In the genomic region with DNA sequence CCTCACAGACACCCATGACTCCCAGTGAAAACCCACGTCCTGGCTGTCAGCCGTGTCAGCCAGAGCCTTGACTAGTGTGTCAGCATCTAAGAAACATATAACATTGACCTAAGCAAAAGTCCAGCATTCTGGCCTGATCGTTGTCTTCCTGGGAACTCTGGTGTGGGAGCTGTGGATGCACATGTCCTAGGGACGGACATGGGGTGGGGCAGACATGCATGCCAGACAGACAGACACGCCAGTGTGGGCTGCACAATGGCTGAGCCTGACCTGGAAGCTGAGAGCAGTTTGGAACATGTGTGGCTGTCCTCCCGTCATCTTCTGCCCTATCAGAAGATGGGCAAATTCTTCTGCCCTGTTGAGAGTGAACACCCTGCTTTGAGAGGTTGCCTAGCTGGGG, we compare ENCODE assay signal across 31 cellular contexts.
DNase-seq lines count a peak whose midpoint lies in the region; ATAC-seq, FAIRE-seq and TF ChIP-seq lines count a peak whose summit lies in the region.
"Had no signal": no experiment of that assay in that cellular context is flagged by ENCODE, and none has a peak within 500 bp of the region (broad histone marks: within the 10 kb centered on the region; RNA-seq: fewer than 3 reads in every experiment).

No MANE protein-coding gene starts in this region.

- BruUV-seq in HepG2 (replicated peaks; lab: Mats Ljungman, UMichigan) = no TSS peak
- BruUV-seq in A673 (replicated peaks; lab: Mats Ljungman, UMichigan) = no TSS peak

- no peak overlapping the region for H3K27ac ChIP-seq in right lobe of liver
- no peak overlapping the region for H3K27ac ChIP-seq in HepG2 (ENCODE audit: extremely low read length, insufficient read depth, low read length)
- no peak overlapping the region for H3K27ac ChIP-seq in astrocyte (ENCODE audit: low read depth, low read length)
- H3K27ac ChIP-seq in A673 (ENCODE audit: low read depth, low read length, poor library complexity, severe bottlenecking) = no peak overlapping the region
- H3K27ac ChIP-seq: A549, esophagus muscularis mucosa, GM23248, left lung, prostate gland, sigmoid colon, upper lobe of left lung had no signal

- no peaks in the 10 kb centered on the region for H4K20me1 ChIP-seq in HepG2 (ENCODE audit: insufficient read depth, low read length)
- H4K20me1 ChIP-seq in astrocyte (ENCODE audit: insufficient read depth, low read length) = no peaks in the 10 kb centered on the region

- H3K27me3 ChIP-seq in right lobe of liver (no peaks in the 10 kb centered on the region), HepG2 (ENCODE audit: control insufficient read depth in 1 of 2, insufficient read depth in 2 of 2, low read length in 2 of 2) (no peaks in the 10 kb centered on the region), astrocyte (ENCODE audit: insufficient read depth, low read length) (no peaks in the 10 kb centered on the region), A673 (replicated peaks; ENCODE audit: insufficient read depth, low read depth, low read length, poor library complexity) (no peaks in the 10 kb centered on the region)
- H3K27me3 ChIP-seq: esophagus muscularis mucosa, left lung, sigmoid colon, upper lobe of left lung had no signal

- no peak for TF ChIP-seq RAD21 in HepG2 (CRISPR knock-in tag; IDR thresholded peaks at IDR 0.05)

- WGBS in right lobe of liver (ENCODE audit: insufficient coverage, low coverage, low lambda C conversion rate, missing lambda C conversion rate) = 43% methylated on average over 4 of the region's 6 CpGs
- 100% methylated on average over 1 of the region's 6 CpGs for WGBS in HepG2 (ENCODE audit: low lambda C conversion rate)

- H3K27me3 Mint-ChIP-seq in astrocyte (ENCODE audit: low read depth, unreplicated experiment) (peaks cover 8% of the 10 kb centered on the region), endothelial cell (ENCODE audit: unreplicated experiment) (no peaks in the 10 kb centered on the region)
- H3K27me3 Mint-ChIP-seq in naive thymus-derived CD8-positive, alpha-beta T cell = no peaks in the 10 kb centered on the region

- POLR2A ChIA-PET in HepG2 (lab: Yijun Ruan, JAX) (no interaction called here), A673 (lab: Charles Lee; ENCODE audit: low non-redundant PET) (no interaction called here)
- POLR2A ChIA-PET in naive thymus-derived CD8-positive, alpha-beta T cell (lab: Charles Lee) = no interaction called here

- H3K4me3 Mint-ChIP-seq in astrocyte (ENCODE audit: unreplicated experiment) (no peak overlapping the region), endothelial cell (ENCODE audit: unreplicated experiment) (no peak overlapping the region)
- peak overlapping the region in 1 of 10 donors; percentile 2 for H3K4me3 Mint-ChIP-seq in naive thymus-derived CD8-positive, alpha-beta T cell
- H3K4me3 Mint-ChIP-seq: endodermal cell; natural killer cell; T-helper 2 cell treated with Interferon-gamma antibody and Interleukin-4, amounts not matched to agents 5 μg/mL and 100 μg/mL, for 36 hours had no signal

- no peak for FAIRE-seq in HepG2 (lab: Jason Lieb, UNC)
- no peak for FAIRE-seq in astrocyte (lab: Jason Lieb, UNC)
- FAIRE-seq: A549, islet of Langerhans, RCC 7860 had no signal

- H3K36me3 ChIP-seq in right lobe of liver (no peaks in the 10 kb centered on the region), HepG2 (replicated peaks in 1 of 2; ENCODE audit: control insufficient read depth in 1 of 2, insufficient read depth in 2 of 2, low read length in 2 of 2) (no peaks in the 10 kb centered on the region; a peak in 1 of 5 replicates), astrocyte (ENCODE audit: insufficient read depth, low read length) (no peaks in the 10 kb centered on the region), A673 (ENCODE audit: insufficient read depth, low read length, poor library complexity, severe bottlenecking) (no peaks in the 10 kb centered on the region)
- H3K36me3 ChIP-seq: esophagus muscularis mucosa, left lung, prostate gland, sigmoid colon, upper lobe of left lung had no signal

- H2AFZ ChIP-seq in HepG2 (ENCODE audit: low read length) (no peak overlapping the region), astrocyte (ENCODE audit: low read depth, low read length) (no peak overlapping the region)
- H2AFZ ChIP-seq: GM23248 had no signal

- no peak overlapping the region for H3K4me2 ChIP-seq in HepG2 (ENCODE audit: low read depth, low read length)
- no peak overlapping the region for H3K4me2 ChIP-seq in astrocyte (ENCODE audit: low read length)
- H3K4me2 ChIP-seq: A549 had no signal

- in situ Hi-C loops in HepG2 (cut with HindIII; ENCODE audit: extremely low pct_ligation_motif_present, low pct_unique_long_range_greater_than_20kb) = no loop called here

- intact Hi-C loops in right lobe of liver (cut with DNase I) = no loop called here
- intact Hi-C loops in HepG2 (cut with micrococcal nuclease; ENCODE audit: unreplicated experiment) = no loop called here
- intact Hi-C loops in A673 (cut with micrococcal nuclease; ENCODE audit: unreplicated experiment) = no loop called here

- H3K9ac ChIP-seq in HepG2 (ENCODE audit: insufficient read depth, low read depth, low read length) = no peak overlapping the region
- no peak overlapping the region for H3K9ac ChIP-seq in astrocyte (ENCODE audit: low read length)
- H3K9ac ChIP-seq: GM23248 had no signal

- H3K79me2 ChIP-seq in HepG2 (ENCODE audit: insufficient read depth, low read length) (no peaks in the 10 kb centered on the region), astrocyte (ENCODE audit: insufficient read depth, low read length) (no peaks in the 10 kb centered on the region)

- no peak for TF ChIP-seq EP300 in HepG2 (IDR thresholded peaks at IDR 0.05; ENCODE audit: low read depth in 2 of 2, low read length in 2 of 2)
- no peak for TF ChIP-seq EP300 in HepG2 (CRISPR knock-in tag; IDR thresholded peaks at IDR 0.05; ENCODE audit: borderline replicate concordance)

- H3K36me3 Mint-ChIP-seq in astrocyte (ENCODE audit: low read depth, unreplicated experiment) (peaks cover 18% of the 10 kb centered on the region), endothelial cell (ENCODE audit: low read depth, unreplicated experiment) (peaks cover 36% of the 10 kb centered on the region)
- peaks cover under 1 to 29% (median 20%) of the 10 kb centered on the region in 3 donors for H3K36me3 Mint-ChIP-seq in naive thymus-derived CD8-positive, alpha-beta T cell

- TF ChIP-seq CTCF in right lobe of liver (IDR thresholded peaks at IDR 0.05) (no peak), HepG2 (CRISPR knock-in tag; IDR thresholded peaks at IDR 0.05) (no peak), astrocyte (IDR thresholded peaks at IDR 0.05; ENCODE audit: insufficient read depth, low read depth, low read length) (no peak), GM20000 (IDR thresholded peaks at IDR 0.05; ENCODE audit: extremely low read depth, missing control alignments) (no peak), endothelial cell (IDR thresholded peaks at IDR 0.05; ENCODE audit: unreplicated experiment) (no peak), A673 (conservative IDR thresholded peaks at IDR 0.05; ENCODE audit: low read depth, low read length) (no peak)

- H3K4me1 Mint-ChIP-seq in astrocyte (ENCODE audit: low read depth, unreplicated experiment) = peaks cover 11% of the 10 kb centered on the region
- peaks cover 27 to 56% (median 45%) of the 10 kb centered on the region in 4 donors for H3K4me1 Mint-ChIP-seq in naive thymus-derived CD8-positive, alpha-beta T cell
- H3K4me1 Mint-ChIP-seq in endothelial cell (ENCODE audit: unreplicated experiment) = peaks cover 4% of the 10 kb centered on the region
- H3K4me1 Mint-ChIP-seq: endodermal cell had no signal

- CTCF ChIA-PET in HepG2 (lab: Yijun Ruan, JAX; ENCODE audit: low intra/inter-chr PET ratio, low total read pairs) = no interaction called here
- CTCF ChIA-PET in A673 (lab: Charles Lee) = no interaction called here

- peak overlapping the region; percentile 53 for H3K27ac Mint-ChIP-seq in astrocyte (ENCODE audit: unreplicated experiment)
- H3K27ac Mint-ChIP-seq in naive thymus-derived CD8-positive, alpha-beta T cell = peak overlapping the region in 9 of 10 donors; percentile 43 to 92 (median 81)
- no peak overlapping the region for H3K27ac Mint-ChIP-seq in endothelial cell (ENCODE audit: unreplicated experiment)
- H3K27ac Mint-ChIP-seq: endodermal cell had no signal

- H3K9me3 ChIP-seq in right lobe of liver = no peaks in the 10 kb centered on the region
- H3K9me3 ChIP-seq in HepG2 (ENCODE audit: low read length) = no peaks in the 10 kb centered on the region
- H3K9me3 ChIP-seq in astrocyte (ENCODE audit: insufficient read depth, low read depth, low read length) = no peaks in the 10 kb centered on the region
- no peaks in the 10 kb centered on the region for H3K9me3 ChIP-seq in A673 (ENCODE audit: low read depth, low read length, poor library complexity, severe bottlenecking)
- H3K9me3 ChIP-seq: A549, Caco-2, esophagus muscularis mucosa, left lung, prostate gland, sigmoid colon, upper lobe of left lung had no signal

- H3K4me3 ChIP-seq in right lobe of liver = no peak overlapping the region
- no peak overlapping the region for H3K4me3 ChIP-seq in HepG2 (replicated peaks in 1 of 3; ENCODE audit: insufficient read depth in 1 of 3, low read depth in 2 of 3, low read length in 3 of 3)
- H3K4me3 ChIP-seq in astrocyte (ENCODE audit: insufficient read depth, low read depth, low read length) = no peak overlapping the region
- no peak overlapping the region for H3K4me3 ChIP-seq in A673 (ENCODE audit: low read depth, low read length, poor library complexity, severe bottlenecking)
- H3K4me3 ChIP-seq: A549, esophagus muscularis mucosa, GM23248, left lung, prostate gland, sigmoid colon, upper lobe of left lung had no signal

- peaks cover 7% of the 10 kb centered on the region for H3K9me3 Mint-ChIP-seq in astrocyte (ENCODE audit: unreplicated experiment)
- peaks cover 0 to 4% (median 0%) of the 10 kb centered on the region in 9 donors for H3K9me3 Mint-ChIP-seq in naive thymus-derived CD8-positive, alpha-beta T cell
- H3K9me3 Mint-ChIP-seq in endothelial cell (ENCODE audit: unreplicated experiment) = no peaks in the 10 kb centered on the region
- H3K9me3 Mint-ChIP-seq: natural killer cell; T-helper 2 cell treated with Interferon-gamma antibody and Interleukin-4, amounts not matched to agents 5 μg/mL and 100 μg/mL, for 36 hours had no signal

- H3K4me1 ChIP-seq in right lobe of liver (no peaks in the 10 kb centered on the region), HepG2 (ENCODE audit: insufficient read depth, low read length) (peaks cover 18% of the 10 kb centered on the region), astrocyte (ENCODE audit: insufficient read depth, low read length) (no peaks in the 10 kb centered on the region), A673 (ENCODE audit: insufficient read depth, low read length, poor library complexity, severe bottlenecking) (no peaks in the 10 kb centered on the region)
- H3K4me1 ChIP-seq: A549, Caco-2, left lung, prostate gland, upper lobe of left lung had no signal

- no peak for TF ChIP-seq POLR2A in right lobe of liver (IDR thresholded peaks at IDR 0.05)
- no peak for TF ChIP-seq POLR2A in HepG2 (IDR thresholded peaks at IDR 0.05; ENCODE audit: insufficient read depth in 1 of 2, low read depth in 2 of 2, low read length in 2 of 2)

- ATAC-seq in right lobe of liver = peak in 3 of 4 donors; percentile 14 to 39 (median 29)
- ATAC-seq in HepG2 = no peak
- no peak for ATAC-seq in naive thymus-derived CD8-positive, alpha-beta T cell
- ATAC-seq: A549, left lung, natural killer cell had no signal

- DNase-seq in right lobe of liver = no peak
- no peak for DNase-seq in HepG2 (ENCODE audit: low spot score)
- no peak for DNase-seq in astrocyte (ENCODE audit: low read depth)
- no peak for DNase-seq in naive thymus-derived CD8-positive, alpha-beta T cell
- DNase-seq in GM20000 (ENCODE audit: low spot score) = no peak
- no peak for DNase-seq in endothelial cell (ENCODE audit: low spot score)
- DNase-seq in A673 (ENCODE audit: low spot score) = no peak
- DNase-seq in NCI-H1092 treated with DMSO at 0.1 percent for 48 hours (lab: John Stamatoyannopoulos, UW) = no peak
- DNase-seq: AML-193; Caco-2; central memory CD4-positive, alpha-beta T cell; DMS79; endodermal cell; foreskin fibroblast; GDM1; GM23248; left lung; natural killer cell; NCI-H1048; NCI-H1694; nucleus accumbens; SHP77 treated with DMSO at 0.1 percent for 48 hours; sigmoid colon; stimulated activated CD4-positive, alpha-beta T cell treated with anti-CD3 and anti-CD28 coated beads, Interleukin-4, amount 100 ng/mL, for 1 hour; upper lobe of left lung had no signal

Comparison
In these comparisons a context has a peak if more than half of its experiments do, and no peak if none do; other contexts are left out.
1. ATAC-seq: peak in right lobe of liver (3 of 4); none in HepG2 (single experiment) and naive thymus-derived CD8-positive, alpha-beta T cell (0 of 2).